In the genomic region with DNA sequence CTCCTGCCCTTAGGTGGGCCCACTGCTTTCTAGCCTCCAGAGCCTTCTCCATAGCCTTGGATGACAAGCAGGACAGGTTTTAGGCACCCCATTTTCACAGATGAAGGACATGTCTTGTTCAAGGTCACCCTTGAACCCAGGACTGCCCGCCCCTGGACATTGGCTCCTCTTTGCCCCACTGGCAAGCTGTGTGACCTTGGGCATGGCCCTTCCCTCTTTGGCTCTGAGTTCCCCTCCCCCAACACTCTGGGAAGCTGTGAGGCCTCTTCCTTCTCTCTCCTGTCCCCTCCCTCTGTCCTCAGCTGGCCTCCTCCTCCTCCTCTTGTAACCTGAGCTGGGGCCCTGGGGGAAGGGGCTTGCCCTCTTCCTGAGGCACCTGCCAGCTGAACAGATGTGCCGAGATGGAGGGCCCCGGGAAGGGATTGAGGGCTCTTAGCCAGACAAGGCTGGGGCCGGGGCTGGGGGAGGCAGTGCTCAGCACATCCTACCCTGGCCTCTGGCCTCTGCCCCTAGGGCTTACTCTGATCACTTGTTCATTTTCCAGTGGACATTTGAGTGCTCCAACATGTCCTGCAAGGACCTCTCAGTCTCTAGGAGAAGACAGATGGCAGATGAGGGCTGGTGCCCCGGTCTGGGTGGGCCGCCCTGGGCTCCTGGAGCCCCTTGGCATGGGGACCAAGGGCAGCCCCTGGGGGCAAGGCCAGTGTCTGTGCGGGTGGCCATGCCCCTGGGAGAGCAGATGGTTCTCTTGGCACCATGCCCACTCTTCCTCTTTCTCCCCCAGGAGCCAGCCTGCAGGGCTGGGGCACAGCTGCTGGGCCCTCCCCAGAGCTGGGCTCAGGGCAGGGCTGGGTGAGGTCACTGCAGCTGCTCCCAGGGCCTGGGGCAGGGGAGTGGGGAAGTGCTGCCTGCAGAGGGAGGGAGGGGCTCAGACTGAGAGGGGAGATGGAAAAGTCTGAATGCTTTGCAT, we compare ENCODE assay signal across 8 cellular contexts. TPM values are rescaled to one million over a fixed set of nuclear protein-coding genes. Genes with fewer than 3 reads are reported as not detected.
DNase-seq lines count a peak whose midpoint lies in the region; ATAC-seq and TF ChIP-seq lines count a peak whose summit lies in the region.

No MANE protein-coding gene starts in this region.

- H3K36me3 ChIP-seq in DND-41 (ENCODE audit: insufficient read depth, low read length), result no peaks in the 10 kb centered on the region

- H3K79me2 ChIP-seq in DND-41 (ENCODE audit: insufficient read depth, low read length), result no peaks in the 10 kb centered on the region

- H2AFZ ChIP-seq in DND-41 (ENCODE audit: low read depth, low read length), result no peak overlapping the region

- H3K36me3 Mint-ChIP-seq in brain (peaks cover 39% of the 10 kb centered on the region), nephron progenitor cell (ENCODE audit: low read depth) (peaks cover 5% of the 10 kb centered on the region)
- no peaks in the 10 kb centered on the region for H3K36me3 Mint-ChIP-seq in stimulated activated memory B cell treated with anti-CD40 and anti-IgM and Interleukin-4, amounts not matched to agents 10 μg/mL and 1 μg/mL and 100 μg/mL, for 72 hours

- H3K9me3 Mint-ChIP-seq in brain (no peaks in the 10 kb centered on the region), nephron progenitor cell (no peaks in the 10 kb centered on the region)
- no peaks in the 10 kb centered on the region for H3K9me3 Mint-ChIP-seq in stimulated activated memory B cell treated with anti-CD40 and anti-IgM and Interleukin-4, amounts not matched to agents 10 μg/mL and 1 μg/mL and 100 μg/mL, for 72 hours

- peak overlapping the region; percentile 22 to 71 (median 62) for H3K4me3 Mint-ChIP-seq in brain
- peak overlapping the region; percentile 33 for H3K4me3 Mint-ChIP-seq in nephron progenitor cell
- no peak overlapping the region for H3K4me3 Mint-ChIP-seq in stimulated activated memory B cell treated with anti-CD40 and anti-IgM and Interleukin-4, amounts not matched to agents 10 μg/mL and 1 μg/mL and 100 μg/mL, for 72 hours

- no peaks in the 10 kb centered on the region for H3K27me3 ChIP-seq in DND-41 (ENCODE audit: insufficient read depth, low read length, poor library complexity)

- no peaks in the 10 kb centered on the region for H3K9me3 ChIP-seq in DND-41 (ENCODE audit: insufficient read depth, low read length, severe bottlenecking)

- ATAC-seq in DND-41 (ENCODE audit: insufficient read depth, low read depth) (peak; percentile 59; the same call in 2 of the 3 replicates), HG02938 (IDR thresholded peaks at IDR 0.05; ENCODE audit: unreplicated experiment) (no peak)
- ATAC-seq in stimulated activated memory B cell treated with anti-CD40 and anti-IgM and Interleukin-4, amounts not matched to agents 10 μg/mL and 1 μg/mL and 100 μg/mL, for 72 hours, result no peak

- H3K27ac Mint-ChIP-seq in brain (peak overlapping the region; percentile 35 to 90 (median 79)), nephron progenitor cell (peak overlapping the region; percentile 73)
- no peak overlapping the region for H3K27ac Mint-ChIP-seq in stimulated activated memory B cell treated with anti-CD40 and anti-IgM and Interleukin-4, amounts not matched to agents 10 μg/mL and 1 μg/mL and 100 μg/mL, for 72 hours

- H3K27me3 Mint-ChIP-seq in brain, result peaks cover 3% of the 10 kb centered on the region
- H3K27me3 Mint-ChIP-seq in nephron progenitor cell (ENCODE audit: low read depth, poor library complexity), result peaks cover 37% of the 10 kb centered on the region
- H3K27me3 Mint-ChIP-seq in stimulated activated memory B cell treated with anti-CD40 and anti-IgM and Interleukin-4, amounts not matched to agents 10 μg/mL and 1 μg/mL and 100 μg/mL, for 72 hours, result peaks cover 88% of the 10 kb centered on the region

- H3K4me1 Mint-ChIP-seq in brain, result peaks cover 92% of the 10 kb centered on the region
- peaks cover 88% of the 10 kb centered on the region for H3K4me1 Mint-ChIP-seq in nephron progenitor cell
- no peaks in the 10 kb centered on the region for H3K4me1 Mint-ChIP-seq in stimulated activated memory B cell treated with anti-CD40 and anti-IgM and Interleukin-4, amounts not matched to agents 10 μg/mL and 1 μg/mL and 100 μg/mL, for 72 hours

- H3K9ac ChIP-seq in DND-41 (ENCODE audit: low read depth, low read length), result no peak overlapping the region

- H4K20me1 ChIP-seq in DND-41 (ENCODE audit: insufficient read depth, low read length), result no peaks in the 10 kb centered on the region; the same call in 1 of the 2 replicates

- TF ChIP-seq CTCF in DND-41 (IDR thresholded peaks at IDR 0.05; ENCODE audit: borderline replicate concordance, extremely low read depth, low read length, poor library complexity, severe bottlenecking) (no peak), brain (conservative IDR thresholded peaks at IDR 0.05) (no peak), nephron progenitor cell (IDR thresholded peaks at IDR 0.05) (no peak), GM13976 (IDR thresholded peaks at IDR 0.05; ENCODE audit: borderline replicate concordance, control extremely low read depth, extremely low read depth, insufficient read depth, missing control alignments) (no peak)

- H3K4me3 ChIP-seq in DND-41 (ENCODE audit: low read depth in 1 of 2, low read length in 2 of 2), result no peak overlapping the region

- no peak overlapping the region for H3K4me2 ChIP-seq in DND-41 (ENCODE audit: insufficient read depth, low read length)

- no peak overlapping the region for H3K27ac ChIP-seq in DND-41 (ENCODE audit: low read length)

- peaks cover 4% of the 10 kb centered on the region for H3K4me1 ChIP-seq in DND-41 (ENCODE audit: insufficient read depth, low read length)

- DNase-seq in DND-41 (no peak), NCI-H2081 treated with DMSO at 0.1 percent for 48 hours (lab: John Stamatoyannopoulos, UW) (peak; percentile 73), nephron progenitor cell (peak; percentile 77), GM13976 (ENCODE audit: low spot score) (no peak), middle frontal gyrus (ENCODE audit: extremely low spot score, low spot score) (no peak)

- in situ Hi-C loops in GM13976 (cut with MboI; ENCODE audit: low sequenced_read_pairs, unreplicated experiment), result no loop called here

RNA-seq across cellular contexts. Expression of a gene that starts 10.7 kb away (rescaled TPM):
- 8.1 TPM for polyA plus RNA-seq in brain (ENCODE audit: insufficient read depth, low read depth, low replicate concordance)

Comparison
In these comparisons a context has a peak if more than half of its experiments do, and no peak if none do; other contexts are left out.
1. DNase-seq: peak in NCI-H2081 treated with DMSO at 0.1 percent for 48 hours (single experiment) and nephron progenitor cell (single experiment); none in DND-41 (single experiment), GM13976 (single experiment) and middle frontal gyrus (single experiment).